In genomic region chr3:138909904-138910303, GRCh38 we compare ENCODE assay signal across 1 cellular context.
TF ChIP-seq lines count a peak whose summit lies in the region.

No MANE protein-coding gene starts in this region.

TF ChIP-seq in HepG2, 621 proteins besides CTCF, POLR2A, EP300 and RAD21 (continued from another document):
- TF ChIP-seq TRAFD1 (CRISPR knock-in tag; IDR thresholded peaks at IDR 0.05; ENCODE audit: borderline replicate concordance) (no peak), ZBTB7B (CRISPR knock-in tag; IDR thresholded peaks at IDR 0.05) (no peak), FOXP4 (CRISPR knock-in tag; IDR thresholded peaks at IDR 0.05) (no peak), YEATS4 (CRISPR knock-in tag; IDR thresholded peaks at IDR 0.05; ENCODE audit: borderline replicate concordance) (no peak), SAP130 (CRISPR knock-in tag; IDR thresholded peaks at IDR 0.05; ENCODE audit: low read depth) (no peak), SNRNP70 (IDR thresholded peaks at IDR 0.05; ENCODE audit: low read depth, low read length) (no peak), ZNF605 (CRISPR knock-in tag; IDR thresholded peaks at IDR 0.05) (no peak), SMC3 (IDR thresholded peaks at IDR 0.05; ENCODE audit: low read length) (peak; percentile 64), TEAD3 (CRISPR knock-in tag; optimal IDR thresholded peaks at IDR 0.05; ENCODE audit: borderline replicate concordance) (peak; percentile 54), ARHGAP35 (CRISPR knock-in tag; IDR thresholded peaks at IDR 0.05; ENCODE audit: borderline replicate concordance) (no peak), TBX3 (IDR thresholded peaks at IDR 0.05; ENCODE audit: borderline replicate concordance) (no peak), ZNF740 (CRISPR knock-in tag; IDR thresholded peaks at IDR 0.05) (no peak), STAG1 (CRISPR knock-in tag; IDR thresholded peaks at IDR 0.05) (peak; percentile 57), ZNF281 (CRISPR knock-in tag; IDR thresholded peaks at IDR 0.05; ENCODE audit: borderline replicate concordance) (no peak)
TF ChIP-seq in HepG2: peak in this region for 4.
